Comparison of ENCODE assay signal across 18 cellular contexts in the genomic region with DNA sequence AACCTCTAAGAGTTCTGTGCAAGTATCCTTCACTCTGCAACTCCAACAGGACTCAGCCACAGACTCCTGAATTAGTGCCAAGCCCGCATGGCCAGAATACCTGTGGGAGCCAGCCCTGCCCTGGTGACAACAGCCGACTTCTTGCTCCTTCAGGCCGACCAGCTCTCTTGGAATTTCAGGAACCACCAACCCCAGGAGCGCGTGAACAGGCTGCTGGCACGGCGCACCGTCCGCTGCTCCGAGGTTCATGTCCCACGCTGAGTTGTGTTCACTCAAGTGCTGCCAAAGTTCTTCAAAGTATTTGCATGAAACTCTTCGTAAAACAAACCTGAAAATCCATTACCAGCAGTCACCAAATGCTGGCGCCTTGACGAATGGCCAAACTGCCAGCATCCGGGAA.
DNase-seq lines count a peak whose midpoint lies in the region; ATAC-seq and TF ChIP-seq lines count a peak whose summit lies in the region.
"Had no signal": no experiment of that assay in that cellular context is flagged by ENCODE, and none has a peak within 500 bp of the region (broad histone marks: within the 10 kb centered on the region; RNA-seq: fewer than 3 reads in every experiment).

No MANE protein-coding gene starts in this region.

- no peak overlapping the region for H4K8ac ChIP-seq in mesenchymal stem cell (ENCODE audit: low read length)

- no peak overlapping the region for H2BK15ac ChIP-seq in mesenchymal stem cell (ENCODE audit: low read depth, poor library complexity, severe bottlenecking)

- H3K4me2 ChIP-seq in mesenchymal stem cell (ENCODE audit: low read length, poor library complexity, severe bottlenecking): no peak overlapping the region

- H2AFZ ChIP-seq in mesenchymal stem cell (ENCODE audit: low read depth, low read length): no peak overlapping the region

- H3K4me3 ChIP-seq in mesenchymal stem cell (ENCODE audit: insufficient read depth in 1 of 2, low read depth in 1 of 2, low read length in 2 of 2): no peak overlapping the region
- H3K4me3 ChIP-seq: GM12878, SK-N-MC had no signal

- peaks cover 34% of the 10 kb centered on the region for H3K4me1 Mint-ChIP-seq in chondrocyte (ENCODE audit: low read depth)
- no peaks in the 10 kb centered on the region for H3K4me1 Mint-ChIP-seq in stimulated activated naive CD8-positive, alpha-beta T cell treated with anti-CD3 and anti-CD28 coated beads, Interleukin-15, amount 100 ng/mL, for 72 hours
- H3K4me1 Mint-ChIP-seq: CD8-positive, alpha-beta memory T cell; H9 had no signal

- no peaks in the 10 kb centered on the region for H3K79me1 ChIP-seq in mesenchymal stem cell (replicated peaks; ENCODE audit: low read length, poor library complexity, severe bottlenecking)

- no peak overlapping the region for H2BK120ac ChIP-seq in mesenchymal stem cell (ENCODE audit: low read depth, low read length)

- peak overlapping the region; percentile 22 for H4K91ac ChIP-seq in mesenchymal stem cell (ENCODE audit: low read length)

- no peak overlapping the region for H2BK5ac ChIP-seq in mesenchymal stem cell (ENCODE audit: low read depth, low read length, poor library complexity, severe bottlenecking)

- no peak for TF ChIP-seq CTCF in chondrocyte (IDR thresholded peaks at IDR 0.05)

- no peak overlapping the region for H3K23ac ChIP-seq in mesenchymal stem cell (ENCODE audit: low read length in 2 of 2)

- H3K18ac ChIP-seq in mesenchymal stem cell (ENCODE audit: low read depth in 1 of 2, low read length in 2 of 2): peak overlapping the region; percentile 49 to 67

- no peaks in the 10 kb centered on the region for H3K9me3 ChIP-seq in mesenchymal stem cell (ENCODE audit: control insufficient read depth, low read length)

- 94% methylated on average over 15 of the region's 15 CpGs for WGBS in mesenchymal stem cell

- no peaks in the 10 kb centered on the region for H3K36me3 Mint-ChIP-seq in chondrocyte (ENCODE audit: low read depth)
- H3K36me3 Mint-ChIP-seq: CD8-positive, alpha-beta memory T cell had no signal

- no peak overlapping the region for H3K14ac ChIP-seq in mesenchymal stem cell (ENCODE audit: low read length in 2 of 2)

- no peaks in the 10 kb centered on the region for H3K9me3 Mint-ChIP-seq in chondrocyte (ENCODE audit: low read depth)
- H3K9me3 Mint-ChIP-seq in stimulated activated naive CD8-positive, alpha-beta T cell treated with anti-CD3 and anti-CD28 coated beads, Interleukin-15, amount 100 ng/mL, for 72 hours: no peaks in the 10 kb centered on the region

- H2AK5ac ChIP-seq in mesenchymal stem cell (ENCODE audit: low read length, severe bottlenecking): no peak overlapping the region

- H3K4me1 ChIP-seq in mesenchymal stem cell (ENCODE audit: control insufficient read depth, insufficient read depth, low read depth, low read length): peaks cover 7% of the 10 kb centered on the region

- H3K4me3 Mint-ChIP-seq in chondrocyte (ENCODE audit: unreplicated experiment): no peak overlapping the region
- no peak overlapping the region for H3K4me3 Mint-ChIP-seq in stimulated activated naive CD8-positive, alpha-beta T cell treated with anti-CD3 and anti-CD28 coated beads, Interleukin-15, amount 100 ng/mL, for 72 hours
- H3K4me3 Mint-ChIP-seq: CD8-positive, alpha-beta memory T cell; H9 had no signal

- DNase-seq in M059J (ENCODE audit: low read depth) (peak; percentile 80), chondrocyte (ENCODE audit: low spot score) (no peak), mesenchymal stem cell (no peak), smooth muscle cell of the brain vasculature (ENCODE audit: low read depth, low spot score) (peak; percentile 23), iPS-NIHi7 (ENCODE audit: extremely low spot score) (no peak), GOT3 (lab: John Stamatoyannopoulos, UW) (no peak), HCEC 1CT (no peak)
- no peak for DNase-seq in stimulated activated naive CD8-positive, alpha-beta T cell treated with anti-CD3 and anti-CD28 coated beads, Interleukin-15, amount 100 ng/mL, for 72 hours
- DNase-seq: CD8-positive, alpha-beta memory T cell; DMS53; EL; H9; NCI-H1105; NCI-H2081; NCI-H446; SHP77 had no signal

- H3K27ac ChIP-seq in mesenchymal stem cell (ENCODE audit: low read length, poor library complexity, severe bottlenecking): no peak overlapping the region
- H3K27ac ChIP-seq: SK-N-MC had no signal

- no peaks in the 10 kb centered on the region for H3K27me3 Mint-ChIP-seq in chondrocyte (ENCODE audit: low read depth)
- H3K27me3 Mint-ChIP-seq in stimulated activated naive CD8-positive, alpha-beta T cell treated with anti-CD3 and anti-CD28 coated beads, Interleukin-15, amount 100 ng/mL, for 72 hours: no peaks in the 10 kb centered on the region
- H3K27me3 Mint-ChIP-seq: CD8-positive, alpha-beta memory T cell had no signal

- no peaks in the 10 kb centered on the region for H3K27me3 ChIP-seq in mesenchymal stem cell (ENCODE audit: control insufficient read depth in 1 of 2, insufficient read depth in 1 of 2, low read length in 2 of 2)

- no peaks in the 10 kb centered on the region for H3K36me3 ChIP-seq in mesenchymal stem cell (ENCODE audit: control insufficient read depth in 1 of 2, insufficient read depth in 2 of 2, low read depth in 1 of 2, low read length in 2 of 2)

- H3K9ac ChIP-seq in mesenchymal stem cell (ENCODE audit: low read length): no peak overlapping the region

- ATAC-seq in stimulated activated naive CD8-positive, alpha-beta T cell treated with anti-CD3 and anti-CD28 coated beads, Interleukin-15, amount 100 ng/mL, for 72 hours: no peak
- ATAC-seq: GM12878 had no signal

- no peak overlapping the region for H2BK12ac ChIP-seq in mesenchymal stem cell (ENCODE audit: low read length in 2 of 2)

- no peak overlapping the region for H3K4ac ChIP-seq in mesenchymal stem cell (ENCODE audit: low read depth in 1 of 2, low read length in 2 of 2)

- peak overlapping the region; percentile 54 for H3K27ac Mint-ChIP-seq in chondrocyte (ENCODE audit: unreplicated experiment)
- no peak overlapping the region for H3K27ac Mint-ChIP-seq in stimulated activated naive CD8-positive, alpha-beta T cell treated with anti-CD3 and anti-CD28 coated beads, Interleukin-15, amount 100 ng/mL, for 72 hours
- H3K27ac Mint-ChIP-seq: CD8-positive, alpha-beta memory T cell; H9 had no signal

Comparison
In these comparisons a context has a peak if more than half of its experiments do, and no peak if none do; other contexts are left out.
1. DNase-seq: peak in M059J (single experiment) and smooth muscle cell of the brain vasculature (single experiment); none in chondrocyte (single experiment), mesenchymal stem cell (single experiment), stimulated activated naive CD8-positive, alpha-beta T cell treated with anti-CD3 and anti-CD28 coated beads, Interleukin-15, amount 100 ng/mL, for 72 hours (0 of 2), iPS-NIHi7 (single experiment), GOT3 (single experiment) and HCEC 1CT (single experiment).